26 cellular contexts compared by ENCODE assay signal in the genomic region with DNA sequence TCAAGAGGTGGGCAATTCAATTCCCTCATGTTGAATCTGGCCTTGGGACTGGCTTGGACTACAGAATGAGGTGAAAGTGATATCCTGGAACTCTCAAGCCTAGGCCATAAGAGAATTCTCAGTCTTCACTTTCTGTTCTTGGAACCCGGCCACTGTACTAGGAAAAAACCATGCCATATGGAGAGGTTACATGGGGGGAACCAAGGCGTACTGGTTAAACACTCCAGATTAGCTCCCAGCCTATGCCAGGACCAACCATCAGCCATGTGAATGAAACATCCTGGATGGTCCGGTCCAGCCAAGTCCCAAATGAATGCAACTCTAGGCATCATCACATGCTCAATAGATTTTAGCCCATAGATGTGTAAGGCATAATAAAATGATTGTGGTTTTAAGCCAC. TPM values are rescaled to one million over a fixed set of nuclear protein-coding genes. Genes with fewer than 3 reads are reported as not detected.
"Had no signal": no experiment of that assay in that cellular context is flagged by ENCODE, and none has a peak within 500 bp of the region (broad histone marks: within the 10 kb centered on the region; RNA-seq: fewer than 3 reads in every experiment).

No MANE protein-coding gene starts in this region.

- ATAC-seq: left colon; left lung; naive thymus-derived CD8-positive, alpha-beta T cell; pancreas; right cardiac atrium; sciatic nerve; stimulated activated naive B cell treated with anti-CD40 and anti-IgM and Interleukin-4, amounts not matched to agents 10 μg/mL and 1 μg/mL and 100 μg/mL, for 72 hours; stimulated activated naive CD8-positive, alpha-beta T cell treated with anti-CD3 and anti-CD28 coated beads, Interleukin-15, Interleukin-2, amounts not matched to agents 100 U/mL and 50 U/mL, for 24 hours had no signal

- H3K4me1 Mint-ChIP-seq: naive thymus-derived CD8-positive, alpha-beta T cell; neural crest cell; stimulated activated naive B cell treated with anti-CD40 and anti-IgM and Interleukin-4, amounts not matched to agents 10 μg/mL and 1 μg/mL and 100 μg/mL, for 72 hours had no signal

- H3K4me3 Mint-ChIP-seq: naive thymus-derived CD8-positive, alpha-beta T cell; nephron; neural crest cell; stimulated activated naive B cell treated with anti-CD40 and anti-IgM and Interleukin-4, amounts not matched to agents 10 μg/mL and 1 μg/mL and 100 μg/mL, for 72 hours had no signal

- DNase-seq: kidney; left colon; left lung; lower lobe of right lung; mammary epithelial cell; mesenchymal stem cell; naive thymus-derived CD8-positive, alpha-beta T cell; nucleus accumbens; pancreas; posterior cingulate gyrus; retina; right cardiac atrium; stimulated activated CD4-positive, alpha-beta T cell treated with anti-CD3 and anti-CD28 coated beads, Interleukin-12 subunit alpha, Interleukin-12 subunit beta, amount 100 ng/mL, for 4 hours; stimulated activated CD4-positive, alpha-beta T cell treated with anti-CD3 and anti-CD28 coated beads, Interleukin-15, amount 100 ng/mL, for 24 hours; stimulated activated CD4-positive, alpha-beta T cell treated with anti-CD3 and anti-CD28 coated beads, Interleukin-2, amount 100 ng/mL, for 24 hours; stimulated activated CD4-positive, alpha-beta T cell treated with anti-CD3 and anti-CD28 coated beads, Interleukin-4, amount 100 ng/mL, for 1 hour; stimulated activated naive B cell treated with anti-CD40 and anti-IgM and Interleukin-4, amounts not matched to agents 10 μg/mL and 1 μg/mL and 100 μg/mL, for 72 hours; stimulated activated naive CD8-positive, alpha-beta T cell treated with anti-CD3 and anti-CD28 coated beads, Interleukin-15, Interleukin-2, amounts not matched to agents 100 U/mL and 50 U/mL, for 24 hours; stomach; testis; thyroid gland; transverse colon; upper lobe of left lung had no signal

- H3K27ac Mint-ChIP-seq: naive thymus-derived CD8-positive, alpha-beta T cell; nephron; stimulated activated naive B cell treated with anti-CD40 and anti-IgM and Interleukin-4, amounts not matched to agents 10 μg/mL and 1 μg/mL and 100 μg/mL, for 72 hours had no signal

- H3K9me3 Mint-ChIP-seq: naive thymus-derived CD8-positive, alpha-beta T cell; nephron; neural crest cell had no signal

- H3K36me3 Mint-ChIP-seq: naive thymus-derived CD8-positive, alpha-beta T cell; stimulated activated naive B cell treated with anti-CD40 and anti-IgM and Interleukin-4, amounts not matched to agents 10 μg/mL and 1 μg/mL and 100 μg/mL, for 72 hours had no signal

RNA-seq across cellular contexts. Expression of a gene that starts 56.4 kb away (rescaled TPM):
- total RNA-seq: naive thymus-derived CD8-positive, alpha-beta T cell had no signal
